Comparison of ENCODE assay signal across 11 cellular contexts in the genomic region with DNA sequence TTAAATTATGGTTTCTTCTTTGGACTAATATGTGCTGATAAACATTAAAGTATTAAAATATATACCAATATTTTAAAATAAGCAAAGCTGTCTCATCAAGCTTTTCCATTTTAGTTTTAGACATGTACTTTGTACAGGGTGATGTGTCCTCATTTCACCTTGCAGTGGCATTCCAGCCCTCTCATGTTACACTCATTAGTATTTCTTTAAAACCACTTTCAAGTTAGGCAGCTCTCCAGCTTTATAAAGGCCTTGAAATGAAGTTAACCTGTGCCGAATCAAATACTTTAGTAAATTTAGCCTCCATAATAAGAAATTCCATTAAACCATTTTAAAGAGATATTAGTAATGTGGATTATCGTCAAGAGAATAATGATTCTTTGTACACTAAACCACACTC.
DNase-seq lines count a peak whose midpoint lies in the region; ATAC-seq and TF ChIP-seq lines count a peak whose summit lies in the region.
"Had no signal": no experiment of that assay in that cellular context is flagged by ENCODE, and none has a peak within 500 bp of the region (broad histone marks: within the 10 kb centered on the region; RNA-seq: fewer than 3 reads in every experiment).

No MANE protein-coding gene starts in this region.

- TF ChIP-seq POLR2A in right lobe of liver (IDR thresholded peaks at IDR 0.05) = no peak

- ATAC-seq in right lobe of liver (peak; percentile 45 to 64 (median 58)), HG03342 (IDR thresholded peaks at IDR 0.05; ENCODE audit: unreplicated experiment) (no peak), HG03469 (IDR thresholded peaks at IDR 0.05; ENCODE audit: unreplicated experiment) (no peak)
- ATAC-seq: stimulated activated effector memory CD8-positive, alpha-beta T cell treated with anti-CD3 and anti-CD28 coated beads, Interleukin-12 subunit alpha, Interleukin-12 subunit beta, amount 100 ng/mL, for 72 hours had no signal

- no peak overlapping the region for H3K9ac ChIP-seq in endodermal cell (ENCODE audit: extremely low read depth, low read length, poor library complexity, severe bottlenecking)

- H3K27me3 ChIP-seq in right lobe of liver (no peaks in the 10 kb centered on the region), endodermal cell (ENCODE audit: control insufficient read depth, insufficient read depth, low read length, poor library complexity, severe bottlenecking) (no peaks in the 10 kb centered on the region), MG63 (no peaks in the 10 kb centered on the region)

- H3K4me3 ChIP-seq in astrocyte of the spinal cord (ENCODE audit: low read depth, low read length) (no peak overlapping the region), right lobe of liver (no peak overlapping the region), endodermal cell (ENCODE audit: low read length) (no peak overlapping the region), MG63 (no peak overlapping the region)

- H3K27ac ChIP-seq in right lobe of liver = no peak overlapping the region
- no peak overlapping the region for H3K27ac ChIP-seq in endodermal cell (ENCODE audit: low read depth, low read length)

- H3K4me3 Mint-ChIP-seq in endodermal cell = no peak overlapping the region
- H3K4me3 Mint-ChIP-seq: CD4-positive, alpha-beta memory T cell; stimulated activated effector memory CD8-positive, alpha-beta T cell treated with anti-CD3 and anti-CD28 coated beads, Interleukin-12 subunit alpha, Interleukin-12 subunit beta, amount 100 ng/mL, for 72 hours had no signal

- in situ Hi-C loops in astrocyte of the spinal cord (cut with HindIII; ENCODE audit: low sequenced_read_pairs) = no loop called here

- H3K4me1 ChIP-seq in right lobe of liver (peaks cover 0 to 24% (median 0%) of the 10 kb centered on the region in 4 donors), endodermal cell (ENCODE audit: control insufficient read depth, insufficient read depth, low read length) (peaks cover 2% of the 10 kb centered on the region)

- H3K36me3 Mint-ChIP-seq in endodermal cell (ENCODE audit: low read depth) = no peaks in the 10 kb centered on the region
- H3K36me3 Mint-ChIP-seq: stimulated activated effector memory CD8-positive, alpha-beta T cell treated with anti-CD3 and anti-CD28 coated beads, Interleukin-12 subunit alpha, Interleukin-12 subunit beta, amount 100 ng/mL, for 72 hours had no signal

- peak; percentile 26 for DNase-seq in ELR (ENCODE audit: low read depth)
- peak; percentile 40 for DNase-seq in NCI-H1694 (lab: John Stamatoyannopoulos, UW)
- peak; percentile 76 for DNase-seq in astrocyte of the spinal cord (ENCODE audit: low read depth, low spot score)
- DNase-seq in right lobe of liver = no peak
- no peak for DNase-seq in endodermal cell
- no peak for DNase-seq in MG63
- DNase-seq: CD4-positive, alpha-beta memory T cell; NCI-H2029 had no signal

- intact Hi-C loops in right lobe of liver (cut with DNase I) = no loop called here

- H3K36me3 ChIP-seq in right lobe of liver = no peaks in the 10 kb centered on the region
- H3K36me3 ChIP-seq in endodermal cell (ENCODE audit: control insufficient read depth, insufficient read depth, low read length) = no peaks in the 10 kb centered on the region
- no peaks in the 10 kb centered on the region for H3K36me3 ChIP-seq in MG63

- TF ChIP-seq CTCF in astrocyte of the spinal cord (IDR thresholded peaks at IDR 0.05; ENCODE audit: low read depth, low read length) (no peak), right lobe of liver (IDR thresholded peaks at IDR 0.05) (no peak), endodermal cell (conservative IDR thresholded peaks at IDR 0.05) (no peak)

- no peaks in the 10 kb centered on the region for H3K9me3 Mint-ChIP-seq in endodermal cell
- H3K9me3 Mint-ChIP-seq: CD4-positive, alpha-beta memory T cell; stimulated activated effector memory CD8-positive, alpha-beta T cell treated with anti-CD3 and anti-CD28 coated beads, Interleukin-12 subunit alpha, Interleukin-12 subunit beta, amount 100 ng/mL, for 72 hours had no signal

- H3K27me3 Mint-ChIP-seq in endodermal cell (ENCODE audit: insufficient read depth) = no peaks in the 10 kb centered on the region
- H3K27me3 Mint-ChIP-seq: CD4-positive, alpha-beta memory T cell had no signal

- 55% methylated on average over 2 of the region's 2 CpGs for WGBS in right lobe of liver (ENCODE audit: insufficient coverage, low coverage, low lambda C conversion rate, missing lambda C conversion rate)
- WGBS in endodermal cell (ENCODE audit: insufficient coverage in 1 of 2, insufficient read length in 1 of 2), 2 experiments = 94% methylated on average over 2 of the region's 2 CpGs; no CpG with 5 or more reads in 1 of the 2 experiments

- no peak overlapping the region for H3K27ac Mint-ChIP-seq in endodermal cell
- H3K27ac Mint-ChIP-seq: CD4-positive, alpha-beta memory T cell; stimulated activated effector memory CD8-positive, alpha-beta T cell treated with anti-CD3 and anti-CD28 coated beads, Interleukin-12 subunit alpha, Interleukin-12 subunit beta, amount 100 ng/mL, for 72 hours had no signal

- peaks cover 3% of the 10 kb centered on the region for H3K4me1 Mint-ChIP-seq in endodermal cell

- H3K9me3 ChIP-seq in right lobe of liver (no peaks in the 10 kb centered on the region), endodermal cell (ENCODE audit: control insufficient read depth, low read length) (no peaks in the 10 kb centered on the region), MG63 (no peaks in the 10 kb centered on the region)

Comparison
In these comparisons a context has a peak if more than half of its experiments do, and no peak if none do; other contexts are left out.
1. DNase-seq: peak in ELR (single experiment), NCI-H1694 (single experiment) and astrocyte of the spinal cord (single experiment); none in right lobe of liver (0 of 3), endodermal cell (single experiment) and MG63 (single experiment).
2. ATAC-seq: peak in right lobe of liver (4 of 4); none in HG03342 (single experiment) and HG03469 (single experiment).